ENCODE assay signal across 1 cellular context in the genomic region with DNA sequence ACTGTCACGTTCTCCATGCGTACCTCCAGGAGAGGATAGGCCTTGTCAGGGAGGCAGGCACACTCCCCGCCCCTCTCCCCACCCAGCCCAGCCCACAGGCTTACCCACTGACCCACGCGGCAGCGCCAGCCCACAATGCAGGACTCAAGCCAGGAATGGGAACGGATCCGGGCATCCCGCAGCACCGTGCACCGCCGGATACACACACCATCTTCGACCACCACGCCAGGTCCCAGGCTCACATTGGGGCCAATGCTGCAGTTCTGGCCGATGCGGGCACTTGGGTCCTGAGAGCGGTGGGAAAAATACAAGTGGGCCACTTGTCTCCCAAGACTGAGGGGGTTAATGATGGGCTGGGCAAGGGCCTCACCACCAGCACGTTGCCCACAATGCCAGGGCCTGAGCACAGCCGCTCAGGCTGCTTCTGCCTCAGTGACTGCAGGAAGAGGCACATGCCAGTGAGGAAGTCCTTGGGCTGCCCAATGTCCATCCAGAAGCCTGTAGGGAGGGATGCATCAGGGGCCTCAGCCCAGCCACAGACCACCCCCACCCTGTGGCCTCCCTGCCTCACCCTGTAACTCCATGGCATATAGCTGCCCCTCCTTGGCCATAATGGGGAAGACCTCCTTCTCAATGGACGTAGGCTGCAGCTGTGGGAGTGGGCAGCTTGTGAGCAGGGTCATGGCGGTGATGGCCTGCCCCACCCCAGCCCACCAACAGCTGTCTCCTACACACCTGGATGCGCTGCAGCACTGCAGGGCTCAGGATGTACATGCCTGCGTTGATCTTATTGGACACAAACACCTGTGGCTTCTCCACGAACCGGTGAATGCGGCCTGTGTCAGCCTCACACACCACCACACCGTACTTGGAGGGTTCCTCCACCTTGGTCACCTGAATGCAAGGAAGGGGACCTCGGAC.
TF ChIP-seq lines count a peak whose summit lies in the region.

No MANE protein-coding gene starts in this region.

TF ChIP-seq in HepG2, 621 proteins besides CTCF, POLR2A, EP300 and RAD21:
- peak; percentile 95 for TF ChIP-seq AGO2 (optimal IDR thresholded peaks at IDR 0.05; ENCODE audit: low read depth, low read length)
- TF ChIP-seq STAT5B (CRISPR knock-in tag; IDR thresholded peaks at IDR 0.05): no peak
- 0 out of 2 replicates have a peak, but pooled peaks have one; percentile 22 for TF ChIP-seq POLR2G (IDR thresholded peaks at IDR 0.05; ENCODE audit: low read depth, low read length)
- TF ChIP-seq, protein P1, sequence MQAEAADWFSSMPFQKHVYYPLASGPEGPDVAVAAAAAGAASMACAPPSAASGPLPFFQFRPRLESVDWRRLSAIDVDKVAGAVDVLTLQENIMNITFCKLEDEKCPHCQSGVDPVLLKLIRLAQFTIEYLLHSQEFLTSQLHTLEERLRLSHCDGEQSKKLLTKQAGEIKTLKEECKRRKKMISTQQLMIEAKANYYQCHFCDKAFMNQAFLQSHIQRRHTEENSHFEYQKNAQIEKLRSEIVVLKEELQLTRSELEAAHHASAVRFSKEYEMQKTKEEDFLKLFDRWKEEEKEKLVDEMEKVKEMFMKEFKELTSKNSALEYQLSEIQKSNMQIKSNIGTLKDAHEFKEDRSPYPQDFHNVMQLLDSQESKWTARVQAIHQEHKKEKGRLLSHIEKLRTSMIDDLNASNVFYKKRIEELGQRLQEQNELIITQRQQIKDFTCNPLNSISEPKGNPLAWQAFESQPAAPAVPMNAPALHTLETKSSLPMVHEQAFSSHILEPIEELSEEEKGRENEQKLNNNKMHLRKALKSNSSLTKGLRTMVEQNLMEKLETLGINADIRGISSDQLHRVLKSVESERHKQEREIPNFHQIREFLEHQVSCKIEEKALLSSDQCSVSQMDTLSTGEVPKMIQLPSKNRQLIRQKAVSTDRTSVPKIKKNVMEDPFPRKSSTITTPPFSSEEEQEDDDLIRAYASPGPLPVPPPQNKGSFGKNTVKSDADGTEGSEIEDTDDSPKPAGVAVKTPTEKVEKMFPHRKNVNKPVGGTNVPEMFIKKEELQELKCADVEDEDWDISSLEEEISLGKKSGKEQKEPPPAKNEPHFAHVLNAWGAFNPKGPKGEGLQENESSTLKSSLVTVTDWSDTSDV (CRISPR knock-in tag; IDR thresholded peaks at IDR 0.05): 0 out of 2 replicates have a peak, but pooled peaks have one; percentile 43
- 0 out of 2 replicates have a peak, but pooled peaks have one; percentile 3 for TF ChIP-seq POLR2AphosphoS5 (IDR thresholded peaks at IDR 0.05; ENCODE audit: low read depth, low read length)
- no peak for TF ChIP-seq TSC22D2 (CRISPR knock-in tag; IDR thresholded peaks at IDR 0.05; ENCODE audit: borderline replicate concordance)
- no peak for TF ChIP-seq GATA4 (IDR thresholded peaks at IDR 0.05; ENCODE audit: borderline replicate concordance, low read depth)
- TF ChIP-seq SSRP1 (CRISPR knock-in tag; IDR thresholded peaks at IDR 0.05): 0 out of 2 replicates have a peak, but pooled peaks have one; percentile 49
- no peak for TF ChIP-seq NR1H2 (CRISPR knock-in tag; IDR thresholded peaks at IDR 0.05; ENCODE audit: borderline replicate concordance, low read depth)
- TF ChIP-seq ARID2 (CRISPR knock-in tag; IDR thresholded peaks at IDR 0.05; ENCODE audit: borderline replicate concordance): no peak
- TF ChIP-seq, protein P2, sequence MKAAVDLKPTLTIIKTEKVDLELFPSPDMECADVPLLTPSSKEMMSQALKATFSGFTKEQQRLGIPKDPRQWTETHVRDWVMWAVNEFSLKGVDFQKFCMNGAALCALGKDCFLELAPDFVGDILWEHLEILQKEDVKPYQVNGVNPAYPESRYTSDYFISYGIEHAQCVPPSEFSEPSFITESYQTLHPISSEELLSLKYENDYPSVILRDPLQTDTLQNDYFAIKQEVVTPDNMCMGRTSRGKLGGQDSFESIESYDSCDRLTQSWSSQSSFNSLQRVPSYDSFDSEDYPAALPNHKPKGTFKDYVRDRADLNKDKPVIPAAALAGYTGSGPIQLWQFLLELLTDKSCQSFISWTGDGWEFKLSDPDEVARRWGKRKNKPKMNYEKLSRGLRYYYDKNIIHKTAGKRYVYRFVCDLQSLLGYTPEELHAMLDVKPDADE (CRISPR knock-in tag; IDR thresholded peaks at IDR 0.05): no peak
- peak; percentile 40; the same call in 1 of the 2 replicates for TF ChIP-seq RBFOX2 (IDR thresholded peaks at IDR 0.05; ENCODE audit: low read depth, low read length)
- TF ChIP-seq ETV5 (CRISPR knock-in tag; IDR thresholded peaks at IDR 0.05; ENCODE audit: borderline replicate concordance): no peak
- no peak for TF ChIP-seq ZNF382 (CRISPR knock-in tag; IDR thresholded peaks at IDR 0.05; ENCODE audit: borderline replicate concordance)
